8 cellular contexts compared by ENCODE assay signal in genomic region chr6:41191569-41191968, GRCh38. TPM values are rescaled to one million over a fixed set of nuclear protein-coding genes. Genes with fewer than 3 reads are reported as not detected.
DNase-seq lines count a peak whose midpoint lies in the region; ATAC-seq, FAIRE-seq and TF ChIP-seq lines count a peak whose summit lies in the region.

No MANE protein-coding gene starts in this region.

- peak; percentile 77 for TF ChIP-seq CTCF in HFFc6 (IDR thresholded peaks at IDR 0.05)

- no peak overlapping the region for H3K27ac Mint-ChIP-seq in HFFc6
- peak overlapping the region; percentile 58 for H3K27ac Mint-ChIP-seq in stimulated activated effector memory CD8-positive, alpha-beta T cell treated with anti-CD3 and anti-CD28 coated beads, Interleukin-12 subunit alpha, Interleukin-12 subunit beta, amount 100 ng/mL, for 72 hours

- peaks cover 13% of the 10 kb centered on the region for H3K27me3 Mint-ChIP-seq in HFFc6 (ENCODE audit: insufficient read depth)

- DNase-seq in ACHN (peak; percentile 26), HFFc6 (no peak), iPS-NIHi11 (ENCODE audit: low spot score) (peak; percentile 85), NCI-H2227 (lab: John Stamatoyannopoulos, UW; ENCODE audit: unreplicated experiment) (no peak), GM19239 (ENCODE audit: insufficient read length, low spot score) (no peak)
- peak; percentile 41 for DNase-seq in activated CD8-positive, alpha-beta memory T cell treated with anti-CD3 and anti-CD28 coated beads, Interleukin-2, amount 50 U/mL, for 4 hours
- DNase-seq in stimulated activated effector memory CD8-positive, alpha-beta T cell treated with anti-CD3 and anti-CD28 coated beads, Interleukin-12 subunit alpha, Interleukin-12 subunit beta, amount 100 ng/mL, for 72 hours (ENCODE audit: low spot score in 2 of 2) = peak in 1 of 2 donors; percentile 67

- no peaks in the 10 kb centered on the region for H3K4me1 Mint-ChIP-seq in HFFc6 (ENCODE audit: low read depth)
- H3K4me1 Mint-ChIP-seq in stimulated activated effector memory CD8-positive, alpha-beta T cell treated with anti-CD3 and anti-CD28 coated beads, Interleukin-12 subunit alpha, Interleukin-12 subunit beta, amount 100 ng/mL, for 72 hours = peaks cover 38% of the 10 kb centered on the region

- H3K36me3 Mint-ChIP-seq in HFFc6 (ENCODE audit: low read depth) = no peaks in the 10 kb centered on the region
- H3K36me3 Mint-ChIP-seq in stimulated activated effector memory CD8-positive, alpha-beta T cell treated with anti-CD3 and anti-CD28 coated beads, Interleukin-12 subunit alpha, Interleukin-12 subunit beta, amount 100 ng/mL, for 72 hours = no peaks in the 10 kb centered on the region

- in situ Hi-C loops in ACHN (cut with HindIII; ENCODE audit: low pct_ligation_motif_present, low pct_unique_long_range_greater_than_20kb, low sequenced_read_pairs) = no loop called here

- H3K9me3 Mint-ChIP-seq in HFFc6 = peaks cover 11% of the 10 kb centered on the region
- H3K9me3 Mint-ChIP-seq in stimulated activated effector memory CD8-positive, alpha-beta T cell treated with anti-CD3 and anti-CD28 coated beads, Interleukin-12 subunit alpha, Interleukin-12 subunit beta, amount 100 ng/mL, for 72 hours = no peaks in the 10 kb centered on the region

- peak; percentile 67 for ATAC-seq in stimulated activated effector memory CD8-positive, alpha-beta T cell treated with anti-CD3 and anti-CD28 coated beads, Interleukin-12 subunit alpha, Interleukin-12 subunit beta, amount 100 ng/mL, for 72 hours
- no peak for ATAC-seq in GM21576 (IDR thresholded peaks at IDR 0.05; ENCODE audit: unreplicated experiment)

- no peak for FAIRE-seq in GM19239 (lab: Jason Lieb, UNC)

- H3K4me3 Mint-ChIP-seq in HFFc6 = no peak overlapping the region
- no peak overlapping the region for H3K4me3 Mint-ChIP-seq in stimulated activated effector memory CD8-positive, alpha-beta T cell treated with anti-CD3 and anti-CD28 coated beads, Interleukin-12 subunit alpha, Interleukin-12 subunit beta, amount 100 ng/mL, for 72 hours

RNA-seq across cellular contexts. Expression of gene TREML2, which starts 9.4 kb away (rescaled TPM):
- total RNA-seq in HFFc6 (2021; fragmentation: NEBNext Ultra II Directional; extraction: Animal tissue kit (Norgen Biotek cat#: 25700)) = not detected

RNA-seq across cellular contexts. Expression of gene TREM2, which starts 28.7 kb away (rescaled TPM):
- total RNA-seq in HFFc6 (2021; fragmentation: NEBNext Ultra II Directional; extraction: Animal tissue kit (Norgen Biotek cat#: 25700)) = not detected

RNA-seq across cellular contexts. Expression of gene TREML4, which starts 36.6 kb away (rescaled TPM):
- not detected for total RNA-seq in HFFc6 (2021; fragmentation: NEBNext Ultra II Directional; extraction: Animal tissue kit (Norgen Biotek cat#: 25700))

RNA-seq across cellular contexts. Expression of gene TREML1, which starts 37.4 kb away (rescaled TPM):
- not detected for total RNA-seq in HFFc6 (2021; fragmentation: NEBNext Ultra II Directional; extraction: Animal tissue kit (Norgen Biotek cat#: 25700))

Comparison
In these comparisons a context has a peak if more than half of its experiments do, and no peak if none do; other contexts are left out.
1. DNase-seq: peak in ACHN (single experiment), activated CD8-positive, alpha-beta memory T cell treated with anti-CD3 and anti-CD28 coated beads, Interleukin-2, amount 50 U/mL, for 4 hours (single experiment) and iPS-NIHi11 (single experiment); none in HFFc6 (single experiment), NCI-H2227 (single experiment) and GM19239 (single experiment).